In genomic region chr6:69994251-69994650, GRCh38 we compare ENCODE assay signal across 12 cellular contexts.
"Had no signal": no experiment of that assay in that cellular context is flagged by ENCODE, and none has a peak within 500 bp of the region (broad histone marks: within the 10 kb centered on the region; RNA-seq: fewer than 3 reads in every experiment).

No MANE protein-coding gene starts in this region.

- H3K27me3 ChIP-seq: uterus had no signal

- H3K4me3 ChIP-seq: thoracic aorta, uterus had no signal

- H3K27ac ChIP-seq: thoracic aorta, uterus had no signal

- H3K4me1 ChIP-seq: uterus had no signal

- DNase-seq: activated CD4-positive, alpha-beta T cell treated with anti-CD3 and anti-CD28 coated beads, Interleukin-2, amount 10 ng/mL, durations not matched to agents 24 days and 14 days; activated naive CD4-positive, alpha-beta T cell treated with anti-CD3 and anti-CD28 coated beads, Interleukin-2, amount 50 U/mL, for 16 hours; amniotic stem cell; endodermal cell; glutamatergic neuron; stimulated activated CD4-positive, alpha-beta T cell treated with anti-CD3 and anti-CD28 coated beads, Interleukin-4, amount 100 ng/mL, for 24 hours; stimulated activated naive CD8-positive, alpha-beta T cell treated with anti-CD3 and anti-CD28 coated beads, Interleukin-15, amount 100 ng/mL, for 72 hours; uterus had no signal

- H3K9me3 ChIP-seq: thoracic aorta, uterus had no signal

- ATAC-seq: activated T-helper 17 cell treated with anti-CD3 and anti-CD28 coated beads, Interleukin-2, amount 50 U/mL, for 72 hours; left lobe of liver; stimulated activated naive CD8-positive, alpha-beta T cell treated with anti-CD3 and anti-CD28 coated beads, Interleukin-15, amount 100 ng/mL, for 72 hours; WTC11 had no signal

- H3K36me3 ChIP-seq: thoracic aorta, uterus had no signal
